8 cellular contexts compared by ENCODE assay signal in the genomic region with DNA sequence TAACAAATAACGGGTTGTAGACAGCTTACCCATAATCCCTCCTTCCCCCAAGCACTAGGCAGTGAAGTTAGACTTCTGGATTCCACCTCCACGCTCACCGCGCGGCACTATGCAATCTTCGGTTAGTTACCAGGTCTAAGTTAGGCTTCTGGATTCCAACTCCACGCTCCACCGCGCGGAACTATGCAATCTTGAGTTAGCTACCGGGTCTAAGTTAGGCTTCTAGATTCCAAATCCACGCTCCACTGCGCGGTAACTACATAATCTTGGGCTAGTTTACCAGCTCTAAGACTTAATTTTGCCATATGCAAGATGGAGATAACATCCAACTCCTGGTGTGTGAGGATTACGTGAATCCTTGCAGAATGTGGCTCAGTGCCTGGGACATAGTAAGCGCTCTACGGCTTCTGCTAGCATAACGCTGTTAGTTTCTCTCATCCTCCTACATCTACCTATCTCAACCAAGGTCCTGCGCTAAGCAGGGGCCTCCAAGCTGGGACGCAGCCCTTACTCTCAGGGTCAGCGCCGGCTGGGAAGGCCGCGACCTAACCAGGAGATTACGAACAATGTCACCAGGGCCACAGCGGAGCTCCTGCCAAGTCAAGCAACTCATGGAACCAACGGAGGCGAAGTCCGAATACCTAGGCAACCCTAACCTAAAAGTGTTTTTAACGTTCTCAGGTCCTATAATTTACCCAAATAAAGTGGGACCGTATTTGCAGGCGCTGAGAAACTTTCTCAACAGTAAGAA. TPM values are rescaled to one million over a fixed set of nuclear protein-coding genes. Genes with fewer than 3 reads are reported as not detected.
DNase-seq lines count a peak whose midpoint lies in the region; ATAC-seq and TF ChIP-seq lines count a peak whose summit lies in the region.

No MANE protein-coding gene starts in this region.

- H3F3A ChIP-seq in DOHH2 (ENCODE audit: control insufficient read depth, insufficient read depth): peaks cover 50% of the 10 kb centered on the region

- H2BK12ac ChIP-seq in neuronal stem cell (ENCODE audit: low read length): no peak overlapping the region

- H3K4ac ChIP-seq in neuronal stem cell (ENCODE audit: low read length): peak overlapping the region; percentile 19

- no peak for TF ChIP-seq CTCF in DOHH2 (IDR thresholded peaks at IDR 0.05; ENCODE audit: low read depth, low read length, poor library complexity, severe bottlenecking)

- peaks cover 41% of the 10 kb centered on the region for H3K79me2 ChIP-seq in DOHH2 (ENCODE audit: control insufficient read depth, low read length)

- H3K4me2 ChIP-seq in DOHH2 (ENCODE audit: low read length): peak overlapping the region; percentile 88
- peak overlapping the region; percentile 68 for H3K4me2 ChIP-seq in neuronal stem cell (ENCODE audit: insufficient read depth, low read length, poor library complexity, severe bottlenecking)

- H3K27ac ChIP-seq in DOHH2 (ENCODE audit: low read depth, low read length): peak overlapping the region; percentile 75
- H3K27ac ChIP-seq in HUES48 (ENCODE audit: low read depth, low read length): peak overlapping the region; percentile 95
- peak overlapping the region; percentile 76 for H3K27ac ChIP-seq in neuronal stem cell (replicated peaks; ENCODE audit: low read length)

- ATAC-seq in GM21515 (IDR thresholded peaks at IDR 0.05; ENCODE audit: unreplicated experiment): peak; percentile 35

- H3K9ac ChIP-seq in HUES48 (ENCODE audit: low read depth, low read length): peak overlapping the region; percentile 88
- peak overlapping the region; percentile 81 for H3K9ac ChIP-seq in neuronal stem cell (ENCODE audit: low read depth, low read length, poor library complexity)

- no peak overlapping the region for H4K91ac ChIP-seq in neuronal stem cell (ENCODE audit: low read depth, low read length, poor library complexity)

- H3K4me3 Mint-ChIP-seq in activated CD4-positive, alpha-beta T cell treated with anti-CD3 and anti-CD28 coated beads, Interleukin-2, amount 10 ng/mL, durations not matched to agents 24 days and 14 days: peak overlapping the region; percentile 99

- H3K36me3 ChIP-seq in DOHH2 (ENCODE audit: control insufficient read depth, low read length) (peaks cover 61% of the 10 kb centered on the region), HUES48 (ENCODE audit: control insufficient read depth, insufficient read depth, low read length) (peaks cover 56% of the 10 kb centered on the region), neuronal stem cell (replicated peaks in 1 of 2; ENCODE audit: control insufficient read depth in 2 of 2, insufficient read depth in 2 of 2, low read length in 2 of 2) (peaks cover 15 to 65% of the 10 kb centered on the region in 2 donors)

- H4K8ac ChIP-seq in neuronal stem cell (ENCODE audit: low read depth, low read length): peak overlapping the region; percentile 53

- no peak overlapping the region for H2BK120ac ChIP-seq in neuronal stem cell (ENCODE audit: low read depth, low read length)

- H3K9me3 Mint-ChIP-seq in activated CD4-positive, alpha-beta T cell treated with anti-CD3 and anti-CD28 coated beads, Interleukin-2, amount 10 ng/mL, durations not matched to agents 24 days and 14 days: no peaks in the 10 kb centered on the region

- H3K4me1 Mint-ChIP-seq in activated CD4-positive, alpha-beta T cell treated with anti-CD3 and anti-CD28 coated beads, Interleukin-2, amount 10 ng/mL, durations not matched to agents 24 days and 14 days: peaks cover 30% of the 10 kb centered on the region

- DNase-seq in activated CD4-positive, alpha-beta T cell treated with anti-CD3 and anti-CD28 coated beads, Interleukin-2, amount 10 ng/mL, durations not matched to agents 24 days and 14 days: peak; percentile 76
- DNase-seq in fibroblast of peridontal ligament (ENCODE audit: extremely low read depth) (peak; percentile 64), neuronal stem cell (ENCODE audit: low spot score) (no peak), NCI-H1092 treated with DMSO at 0.1 percent for 48 hours (lab: John Stamatoyannopoulos, UW) (no peak), KBM-7 (no peak)

- peaks cover 52% of the 10 kb centered on the region for H3K36me3 Mint-ChIP-seq in activated CD4-positive, alpha-beta T cell treated with anti-CD3 and anti-CD28 coated beads, Interleukin-2, amount 10 ng/mL, durations not matched to agents 24 days and 14 days (ENCODE audit: low read depth)

- H3K18ac ChIP-seq in neuronal stem cell (ENCODE audit: low read length): peak overlapping the region; percentile 94

- peak overlapping the region; percentile 40 for H2BK5ac ChIP-seq in neuronal stem cell (ENCODE audit: low read length)

- H3K4me3 ChIP-seq in DOHH2 (ENCODE audit: low read length) (peak overlapping the region; percentile 93), HUES48 (ENCODE audit: low read depth, low read length) (peak overlapping the region; percentile 96), neuronal stem cell (ENCODE audit: low read length in 2 of 2) (peak overlapping the region; percentile 74 to 97)

- H3K23ac ChIP-seq in neuronal stem cell (ENCODE audit: low read depth, low read length, poor library complexity): peak overlapping the region; percentile 97

- intact Hi-C loops in activated CD4-positive, alpha-beta T cell treated with anti-CD3 and anti-CD28 coated beads, Interleukin-2, amount 10 ng/mL, durations not matched to agents 24 days and 14 days (cut with micrococcal nuclease): loop anchor here (1.0 to 2.0 kb wide), 5 partner anchors 9 to 647 kb away; partner anchors contain the start of gene KIF23

- peak overlapping the region; percentile 79 for H2AFZ ChIP-seq in neuronal stem cell (ENCODE audit: low read length)

- no peaks in the 10 kb centered on the region for H3K79me1 ChIP-seq in neuronal stem cell (ENCODE audit: low read depth, low read length)

- peak overlapping the region; percentile 20 for H2AK5ac ChIP-seq in neuronal stem cell (ENCODE audit: low read depth, low read length)

- H4K20me1 ChIP-seq in DOHH2 (ENCODE audit: control insufficient read depth, insufficient read depth, low read depth, low read length): peaks cover 36% of the 10 kb centered on the region

- no peak overlapping the region for H2BK15ac ChIP-seq in neuronal stem cell (ENCODE audit: low read length)

- no peaks in the 10 kb centered on the region for H3K9me2 ChIP-seq in DOHH2 (replicated peaks; ENCODE audit: control insufficient read depth, low read length)

- no CpG with 5 or more reads among the region's 32 CpGs for WGBS in neuronal stem cell (ENCODE audit: extremely low coverage in 2 of 2, insufficient read length in 2 of 2, insufficient replicate concordance in 1 of 2), 2 donors

- H3K4me1 ChIP-seq in DOHH2 (ENCODE audit: control insufficient read depth, low read length): peaks cover 29% of the 10 kb centered on the region
- H3K4me1 ChIP-seq in HUES48 (ENCODE audit: control insufficient read depth, insufficient read depth, low read length): peaks cover 13% of the 10 kb centered on the region
- H3K4me1 ChIP-seq in neuronal stem cell (ENCODE audit: control insufficient read depth in 2 of 2, insufficient read depth in 1 of 2, low read depth in 1 of 2, low read length in 2 of 2): peaks cover 4 to 9% of the 10 kb centered on the region in 2 donors

- peak overlapping the region; percentile 100 for H3K27ac Mint-ChIP-seq in activated CD4-positive, alpha-beta T cell treated with anti-CD3 and anti-CD28 coated beads, Interleukin-2, amount 10 ng/mL, durations not matched to agents 24 days and 14 days

- no peaks in the 10 kb centered on the region for H3K27me3 ChIP-seq in DOHH2 (ENCODE audit: control insufficient read depth, low read length)
- no peaks in the 10 kb centered on the region for H3K27me3 ChIP-seq in HUES48 (ENCODE audit: control insufficient read depth, insufficient read depth, low read length)
- no peaks in the 10 kb centered on the region for H3K27me3 ChIP-seq in neuronal stem cell (ENCODE audit: control insufficient read depth in 3 of 3, insufficient read depth in 3 of 3, low read depth in 1 of 3, low read length in 3 of 3)

- H3K27me3 Mint-ChIP-seq in activated CD4-positive, alpha-beta T cell treated with anti-CD3 and anti-CD28 coated beads, Interleukin-2, amount 10 ng/mL, durations not matched to agents 24 days and 14 days: no peaks in the 10 kb centered on the region

- H3K9me3 ChIP-seq in DOHH2 (ENCODE audit: control insufficient read depth, insufficient read depth, low read length) (no peaks in the 10 kb centered on the region), HUES48 (ENCODE audit: control insufficient read depth, insufficient read depth, low read length) (no peaks in the 10 kb centered on the region), neuronal stem cell (replicated peaks in 1 of 2; ENCODE audit: control insufficient read depth in 2 of 2, insufficient read depth in 1 of 2, low read depth in 1 of 2, low read length in 2 of 2) (no peaks in the 10 kb centered on the region)

- in situ Hi-C loops in KBM-7 (cut with MboI; ENCODE audit: low pct_unique_long_range_greater_than_20kb, low sequenced_read_pairs): no loop called here

- H3K14ac ChIP-seq in neuronal stem cell (ENCODE audit: low read length): no peak overlapping the region

RNA-seq across cellular contexts. Expression of gene RPLP1, which starts 0.5 kb away (rescaled TPM):
- 1,827 and 1,829 TPM in 2 replicates for total RNA-seq in activated CD4-positive, alpha-beta T cell treated with anti-CD3 and anti-CD28 coated beads, Interleukin-2, amount 10 ng/mL, durations not matched to agents 24 days and 14 days
- polyA plus RNA-seq in neuronal stem cell (2013, experiment 1 of 2): 3,764 TPM
- polyA plus RNA-seq in neuronal stem cell (2013, experiment 2 of 2): 3,897 TPM

RNA-seq across cellular contexts. Expression of gene KIF23, which starts 38.0 kb away (rescaled TPM):
- 36.0 and 40.0 TPM in 2 replicates for total RNA-seq in activated CD4-positive, alpha-beta T cell treated with anti-CD3 and anti-CD28 coated beads, Interleukin-2, amount 10 ng/mL, durations not matched to agents 24 days and 14 days
- 46.3 TPM for polyA plus RNA-seq in neuronal stem cell (2013, experiment 1 of 2)
- 44.5 TPM for polyA plus RNA-seq in neuronal stem cell (2013, experiment 2 of 2)

Comparison
In these comparisons a context has a peak if more than half of its experiments do, and no peak if none do; other contexts are left out.
1. DNase-seq: peak in activated CD4-positive, alpha-beta T cell treated with anti-CD3 and anti-CD28 coated beads, Interleukin-2, amount 10 ng/mL, durations not matched to agents 24 days and 14 days (single experiment) and fibroblast of peridontal ligament (single experiment); none in neuronal stem cell (single experiment), NCI-H1092 treated with DMSO at 0.1 percent for 48 hours (single experiment) and KBM-7 (single experiment).
2. Peak in every context shown above with its lines, with median percentiles within 50 percentile points of each other: H3K27ac ChIP-seq and H3K4me3 ChIP-seq.